In genomic region chr1:54355931-54356679, GRCh38 we compare ENCODE assay signal across 8 cellular contexts. TPM values are rescaled to one million over a fixed set of nuclear protein-coding genes. Genes with fewer than 3 reads are reported as not detected.
DNase-seq lines count a peak whose midpoint lies in the region; ATAC-seq, FAIRE-seq and TF ChIP-seq lines count a peak whose summit lies in the region.

No MANE protein-coding gene starts in this region.

- no peak for TF ChIP-seq CTCF in activated B cell treated with CpG ODN at 0.5 μM for 24 hours (IDR thresholded peaks at IDR 0.05)
- no peak for TF ChIP-seq CTCF in right atrium auricular region (IDR thresholded peaks at IDR 0.05)

- intact Hi-C loops in activated B cell treated with CpG ODN at 0.5 μM for 24 hours (cut with micrococcal nuclease): loop anchor here (1.0 to 2.0 kb wide), 2 partner anchors 21 to 51 kb away; no protein-coding TSS in a partner anchor

- peaks cover 73% of the 10 kb centered on the region for H3K4me1 ChIP-seq in mesodermal cell (ENCODE audit: control insufficient read depth, insufficient read depth, low read length, poor library complexity, severe bottlenecking)
- peaks cover 0 to 67% of the 10 kb centered on the region in 2 donors for H3K4me1 ChIP-seq in right atrium auricular region

- H3K27ac Mint-ChIP-seq in activated B cell treated with CpG ODN at 0.5 μM for 24 hours: peak overlapping the region; percentile 50

- no peaks in the 10 kb centered on the region for H3K27me3 ChIP-seq in right atrium auricular region

- no peaks in the 10 kb centered on the region for H3K36me3 Mint-ChIP-seq in activated B cell treated with CpG ODN at 0.5 μM for 24 hours (ENCODE audit: low read depth)

- H3K4me1 Mint-ChIP-seq in activated B cell treated with CpG ODN at 0.5 μM for 24 hours: peaks cover 22% of the 10 kb centered on the region

- H3K9me3 ChIP-seq in mesodermal cell (ENCODE audit: control insufficient read depth, low read length) (no peaks in the 10 kb centered on the region), right atrium auricular region (no peaks in the 10 kb centered on the region)

- peaks cover 41% of the 10 kb centered on the region for H3K36me3 ChIP-seq in mesodermal cell (ENCODE audit: control insufficient read depth, insufficient read depth, low read length)
- H3K36me3 ChIP-seq in right atrium auricular region: no peaks in the 10 kb centered on the region

- ATAC-seq in HG02981 (IDR thresholded peaks at IDR 0.05; ENCODE audit: unreplicated experiment) (peak; percentile 50), activated B cell treated with CpG ODN at 0.5 μM for 24 hours (ENCODE audit: low read depth) (peak; percentile 65)

- POLR2A ChIA-PET in activated B cell treated with CpG ODN at 0.5 μM for 24 hours (lab: Charles Lee): interaction anchor here (0.9 to 1.4 kb wide), 3 partner anchors 51 to 132 kb away, joined by 3 to 5 read pairs (median 3); no protein-coding TSS in a partner anchor

- DNase-seq in COLO668 (lab: John Stamatoyannopoulos, UW; ENCODE audit: unreplicated experiment): peak; percentile 47
- DNase-seq in activated B cell treated with CpG ODN at 0.5 μM for 24 hours: no peak
- no peak for DNase-seq in NCI-H226
- no peak for DNase-seq in RCC 7860 (ENCODE audit: low spot score)
- DNase-seq in UCSD-AML1 (lab: John Stamatoyannopoulos, UW; ENCODE audit: unreplicated experiment): no peak
- no peak for DNase-seq in right atrium auricular region (ENCODE audit: low spot score)

- CTCF ChIA-PET in activated B cell treated with CpG ODN at 0.5 μM for 24 hours (lab: Charles Lee): interaction anchor here (0.6 to 0.9 kb wide), 2 partner anchors 50 to 72 kb away, joined by 3 to 4 read pairs; partner anchors contain the start of gene SSBP3

- H3K27me3 Mint-ChIP-seq in activated B cell treated with CpG ODN at 0.5 μM for 24 hours: peaks cover 1% of the 10 kb centered on the region

- H3K9me3 Mint-ChIP-seq in activated B cell treated with CpG ODN at 0.5 μM for 24 hours: no peaks in the 10 kb centered on the region

- no peak for FAIRE-seq in RCC 7860 (lab: Jason Lieb, UNC)

- H3K4me3 Mint-ChIP-seq in activated B cell treated with CpG ODN at 0.5 μM for 24 hours: peak overlapping the region; percentile 84

- WGBS in mesodermal cell (ENCODE audit: insufficient coverage in 2 of 2), 2 experiments: 82 to 85% methylated on average over 27 of the region's 31 CpGs

- peak overlapping the region; percentile 54 for H3K27ac ChIP-seq in mesodermal cell (ENCODE audit: low read depth, low read length, severe bottlenecking)
- no peak overlapping the region for H3K27ac ChIP-seq in right atrium auricular region

- H3K4me3 ChIP-seq in mesodermal cell (ENCODE audit: extremely low read depth, insufficient read depth, low read length, poor library complexity, severe bottlenecking) (no peak overlapping the region), right atrium auricular region (peak overlapping the region in 1 of 2 donors; percentile 7)

RNA-seq across cellular contexts. Expression of gene SSBP3, which starts 50.1 kb away (rescaled TPM):
- 23.1 and 29.7 TPM in 2 replicates for total RNA-seq in activated B cell treated with CpG ODN at 0.5 μM for 24 hours
- polyA plus RNA-seq in mesodermal cell (2013, experiment 1 of 2): 141 TPM
- polyA plus RNA-seq in mesodermal cell (2013, experiment 2 of 2): 120 TPM
- total RNA-seq in right atrium auricular region: 10 to 100 TPM; 15.2 to 16.6 TPM
